In the genomic region with DNA sequence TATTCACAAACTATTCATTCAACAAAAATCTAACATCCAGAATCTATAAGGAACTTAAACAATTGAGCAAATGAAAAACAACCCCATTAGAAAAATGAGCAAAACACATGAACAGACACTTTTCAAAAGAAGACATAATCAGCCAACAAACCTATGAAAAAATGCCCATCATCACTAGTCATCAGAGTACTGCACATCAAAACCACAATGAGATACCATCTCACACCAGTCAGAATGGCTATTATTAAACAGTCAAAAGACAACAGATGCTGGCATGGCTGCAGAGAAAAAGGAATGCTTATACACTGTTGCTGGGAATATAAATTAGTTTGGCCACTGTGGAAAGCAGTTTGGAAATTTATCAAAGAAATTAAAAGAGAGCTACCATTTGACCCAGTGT, we compare ENCODE assay signal across 24 cellular contexts.
"Had no signal": no experiment of that assay in that cellular context is flagged by ENCODE, and none has a peak within 500 bp of the region (broad histone marks: within the 10 kb centered on the region; RNA-seq: fewer than 3 reads in every experiment).

No MANE protein-coding gene starts in this region.

- H3K36me3 Mint-ChIP-seq: naive B cell; stimulated activated effector memory CD8-positive, alpha-beta T cell treated with anti-CD3 and anti-CD28 coated beads, Interleukin-12 subunit alpha, Interleukin-12 subunit beta, amount 100 ng/mL, for 72 hours had no signal

- FAIRE-seq: small intestine, TTC549 had no signal

- H3K27ac ChIP-seq: adrenal gland, esophagus squamous epithelium, gastroesophageal sphincter, right lobe of liver, tibial artery had no signal

- H3K4me1 ChIP-seq: adrenal gland, esophagus squamous epithelium, gastroesophageal sphincter had no signal

- H3K4me3 Mint-ChIP-seq: activated CD8-positive, alpha-beta T cell treated with anti-CD3 and anti-CD28 coated beads, Interleukin-2, amount 10 ng/mL, durations not matched to agents 7 days and 5 days; activated naive CD8-positive, alpha-beta T cell; endodermal cell; neural crest cell; stimulated activated effector memory CD8-positive, alpha-beta T cell treated with anti-CD3 and anti-CD28 coated beads, Interleukin-12 subunit alpha, Interleukin-12 subunit beta, amount 100 ng/mL, for 72 hours; stimulated activated naive CD8-positive, alpha-beta T cell treated with anti-CD3 and anti-CD28 coated beads, Interleukin-15, amount 100 ng/mL, for 72 hours had no signal

- H3K27me3 Mint-ChIP-seq: activated naive CD8-positive, alpha-beta T cell; naive B cell; stimulated activated naive CD8-positive, alpha-beta T cell treated with anti-CD3 and anti-CD28 coated beads, Interleukin-15, amount 100 ng/mL, for 72 hours had no signal

- H3K36me3 ChIP-seq: adrenal gland, esophagus squamous epithelium, gastroesophageal sphincter, right lobe of liver, tibial artery had no signal

- H3K4me1 Mint-ChIP-seq: endodermal cell; naive B cell; neural crest cell; stimulated activated effector memory CD8-positive, alpha-beta T cell treated with anti-CD3 and anti-CD28 coated beads, Interleukin-12 subunit alpha, Interleukin-12 subunit beta, amount 100 ng/mL, for 72 hours; stimulated activated naive CD8-positive, alpha-beta T cell treated with anti-CD3 and anti-CD28 coated beads, Interleukin-15, amount 100 ng/mL, for 72 hours had no signal

- H3K9me3 ChIP-seq: adrenal gland had no signal

- DNase-seq: activated CD4-positive, alpha-beta T cell treated with anti-CD3 and anti-CD28 coated beads for 1 hour; activated CD4-positive, alpha-beta T cell treated with anti-CD3 and anti-CD28 coated beads, Interleukin-2, amount 50 U/mL, for 1 hour; activated CD8-positive, alpha-beta T cell treated with anti-CD3 and anti-CD28 coated beads, Interleukin-2, amount 10 ng/mL, durations not matched to agents 7 days and 5 days; activated T-cell treated with anti-CD3 and anti-CD28 coated beads, Interleukin-2, amount 50 U/mL, for 1 hour; adrenal gland; cortex of kidney; endodermal cell; esophagus squamous epithelium; head of caudate nucleus; hypothalamus; left cardiac atrium; mesenchymal stem cell; naive B cell; posterior cingulate gyrus; right lobe of liver; small intestine; stimulated activated CD4-positive, alpha-beta T cell treated with anti-CD3 and anti-CD28 coated beads, Interleukin-2, amount 100 ng/mL, for 24 hours; stimulated activated naive CD8-positive, alpha-beta T cell treated with anti-CD3 and anti-CD28 coated beads, Interleukin-15, amount 100 ng/mL, for 72 hours; tibial artery had no signal

- H3K4me3 ChIP-seq: adrenal gland, esophagus squamous epithelium, gastroesophageal sphincter, right lobe of liver, tibial artery had no signal

- H3K27ac Mint-ChIP-seq: activated CD8-positive, alpha-beta T cell treated with anti-CD3 and anti-CD28 coated beads, Interleukin-2, amount 10 ng/mL, durations not matched to agents 7 days and 5 days; activated naive CD8-positive, alpha-beta T cell; endodermal cell; naive B cell; stimulated activated effector memory CD8-positive, alpha-beta T cell treated with anti-CD3 and anti-CD28 coated beads, Interleukin-12 subunit alpha, Interleukin-12 subunit beta, amount 100 ng/mL, for 72 hours; stimulated activated naive CD8-positive, alpha-beta T cell treated with anti-CD3 and anti-CD28 coated beads, Interleukin-15, amount 100 ng/mL, for 72 hours had no signal

- H3K27me3 ChIP-seq: adrenal gland, esophagus squamous epithelium, gastroesophageal sphincter, right lobe of liver, tibial artery had no signal
